ENCODE assay signal across 9 cellular contexts in the genomic region with DNA sequence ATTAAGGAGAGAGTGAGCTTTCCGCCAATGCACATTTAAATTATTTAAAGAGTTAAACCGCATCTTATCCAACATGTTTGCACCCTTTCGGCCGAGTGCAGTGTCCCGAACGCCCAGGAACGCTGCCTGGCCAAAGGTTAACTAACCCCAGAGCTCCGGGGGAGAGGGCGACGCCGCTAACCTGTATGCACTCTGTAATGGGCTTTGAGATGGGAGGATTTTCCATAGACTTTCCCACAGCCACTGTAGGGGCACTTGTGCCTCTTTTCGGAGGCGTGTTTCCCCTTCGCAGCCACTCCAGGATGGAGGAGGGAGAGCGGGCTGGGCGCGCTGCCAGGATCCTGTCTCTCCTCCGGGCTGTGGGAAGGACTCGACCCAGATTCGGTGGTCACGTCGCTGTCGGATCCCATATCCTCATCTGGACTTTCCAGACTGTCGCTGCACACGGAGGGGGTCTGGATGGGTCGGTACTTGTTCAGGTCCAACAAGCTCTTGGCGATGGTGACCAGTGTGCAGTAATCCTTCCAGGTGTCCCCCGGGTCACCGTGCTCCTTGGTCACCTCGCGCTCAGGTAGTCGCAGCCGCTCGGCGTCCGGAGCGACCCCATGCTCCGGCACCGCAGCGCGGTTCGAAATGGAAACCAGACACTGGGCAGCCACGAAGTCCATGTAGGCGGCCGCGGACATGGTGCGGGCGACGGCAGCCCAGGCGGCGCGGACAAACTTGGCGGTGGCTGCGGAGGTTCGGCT. TPM values are rescaled to one million over a fixed set of nuclear protein-coding genes. Genes with fewer than 3 reads are reported as not detected.
DNase-seq lines count a peak whose midpoint lies in the region; ATAC-seq, FAIRE-seq and TF ChIP-seq lines count a peak whose summit lies in the region.
"Had no signal": no experiment of that assay in that cellular context is flagged by ENCODE, and none has a peak within 500 bp of the region (broad histone marks: within the 10 kb centered on the region; RNA-seq: fewer than 3 reads in every experiment).

No MANE protein-coding gene starts in this region.

- H3K27me3 ChIP-seq in colonic mucosa (no peaks in the 10 kb centered on the region), smooth muscle cell (ENCODE audit: low read depth) (no peaks in the 10 kb centered on the region)

- H2AFZ ChIP-seq in smooth muscle cell (ENCODE audit: low read depth): peak overlapping the region; percentile 79

- ATAC-seq in HG03442 (IDR thresholded peaks at IDR 0.05; ENCODE audit: unreplicated experiment): no peak

- H3K27ac ChIP-seq in colonic mucosa: peak overlapping the region; percentile 99
- peak overlapping the region; percentile 99 to 100 for H3K27ac ChIP-seq in kidney (ENCODE audit: low read depth in 2 of 2, low read length in 2 of 2)
- H3K27ac ChIP-seq in smooth muscle cell (ENCODE audit: low read depth): peak overlapping the region; percentile 99

- WGBS in smooth muscle cell (ENCODE audit: low lambda C conversion rate): 2% methylated on average over 55 of the region's 55 CpGs

- H3K9me3 ChIP-seq in colonic mucosa: no peaks in the 10 kb centered on the region
- no peaks in the 10 kb centered on the region for H3K9me3 ChIP-seq in kidney (ENCODE audit: control insufficient read depth in 1 of 2, low read length in 2 of 2)
- no peaks in the 10 kb centered on the region for H3K9me3 ChIP-seq in smooth muscle cell (replicated peaks; ENCODE audit: low read depth)

- H3K4me2 ChIP-seq in smooth muscle cell: peak overlapping the region; percentile 94

- TF ChIP-seq CTCF in colonic mucosa (IDR thresholded peaks at IDR 0.05) (no peak), kidney (IDR thresholded peaks at IDR 0.05; ENCODE audit: borderline replicate concordance, extremely low read depth, insufficient read depth) (no peak), smooth muscle cell (IDR thresholded peaks at IDR 0.05; ENCODE audit: borderline replicate concordance, insufficient read depth, poor library complexity, severe bottlenecking) (no peak)

- FAIRE-seq in kidney (lab: Jason Lieb, UNC): no peak

- intact Hi-C loops in colonic mucosa (cut with DNase I) (loop anchor here (5.0 kb wide), 1 partner anchor 69 kb away; no protein-coding TSS in a partner anchor), kidney (cut with DNase I) (no loop called here)

- peaks cover 4% of the 10 kb centered on the region for H4K20me1 ChIP-seq in smooth muscle cell (ENCODE audit: low read depth)

- H3K9ac ChIP-seq in colonic mucosa (ENCODE audit: low read depth in 2 of 2, low read length in 2 of 2) (peak overlapping the region; percentile 100), kidney (ENCODE audit: low read length in 2 of 2) (peak overlapping the region; percentile 99 to 100), smooth muscle cell (ENCODE audit: low read depth) (peak overlapping the region; percentile 92)

- H3K36me3 ChIP-seq in colonic mucosa (no peaks in the 10 kb centered on the region), kidney (ENCODE audit: control insufficient read depth in 1 of 2, insufficient read depth in 2 of 2, low read length in 2 of 2) (no peaks in the 10 kb centered on the region), smooth muscle cell (ENCODE audit: low read depth) (no peaks in the 10 kb centered on the region)

- H3K4me3 ChIP-seq in colonic mucosa (peak overlapping the region; percentile 65), kidney (ENCODE audit: low read length in 2 of 2) (peak overlapping the region; percentile 94 to 99), smooth muscle cell (peak overlapping the region; percentile 90)

- DNase-seq in NCI-H1436 (lab: John Stamatoyannopoulos, UW): peak; percentile 38
- DNase-seq in NCI-H1436 treated with DMSO at 0.1 percent for 48 hours (lab: John Stamatoyannopoulos, UW): no peak
- peak; percentile 56 for DNase-seq in NCI-H1092 treated with DMSO at 0.1 percent for 48 hours (lab: John Stamatoyannopoulos, UW)
- DNase-seq in activated CD4-positive, alpha-beta T cell treated with anti-CD3 and anti-CD28 coated beads for 48 hours: peak; percentile 59
- DNase-seq in colonic mucosa: peak; percentile 82
- DNase-seq in kidney: peak; percentile 97
- peak; percentile 40 for DNase-seq in smooth muscle cell (lab: John Stamatoyannopoulos, UW; ENCODE audit: unreplicated experiment)
- DNase-seq: DND-41 had no signal

- peaks cover 9% of the 10 kb centered on the region for H3F3A ChIP-seq in smooth muscle cell (ENCODE audit: low read depth)

- H3K4me1 ChIP-seq in colonic mucosa (peaks cover 1% of the 10 kb centered on the region), kidney (ENCODE audit: control insufficient read depth in 1 of 2, insufficient read depth in 1 of 2, low read depth in 1 of 2, low read length in 2 of 2) (peaks cover 18 to 21% of the 10 kb centered on the region in 2 donors), smooth muscle cell (ENCODE audit: low read depth) (peaks cover 13% of the 10 kb centered on the region)

- peaks cover 34% of the 10 kb centered on the region for H3K79me2 ChIP-seq in smooth muscle cell (ENCODE audit: low read depth)

RNA-seq across cellular contexts. Expression of a gene that starts 1.6 kb away (rescaled TPM):
- total RNA-seq in colonic mucosa (10 to 100 TPM; 13.5 to 18.8 TPM), kidney (100 TPM), smooth muscle cell (13.5 and 25.7 TPM in 2 replicates)
- polyA plus RNA-seq in kidney (ENCODE audit: insufficient read depth, low read depth, low replicate concordance) (23.5 TPM), smooth muscle cell (2.9 and 3.2 TPM in 2 replicates)
